In the genomic region with DNA sequence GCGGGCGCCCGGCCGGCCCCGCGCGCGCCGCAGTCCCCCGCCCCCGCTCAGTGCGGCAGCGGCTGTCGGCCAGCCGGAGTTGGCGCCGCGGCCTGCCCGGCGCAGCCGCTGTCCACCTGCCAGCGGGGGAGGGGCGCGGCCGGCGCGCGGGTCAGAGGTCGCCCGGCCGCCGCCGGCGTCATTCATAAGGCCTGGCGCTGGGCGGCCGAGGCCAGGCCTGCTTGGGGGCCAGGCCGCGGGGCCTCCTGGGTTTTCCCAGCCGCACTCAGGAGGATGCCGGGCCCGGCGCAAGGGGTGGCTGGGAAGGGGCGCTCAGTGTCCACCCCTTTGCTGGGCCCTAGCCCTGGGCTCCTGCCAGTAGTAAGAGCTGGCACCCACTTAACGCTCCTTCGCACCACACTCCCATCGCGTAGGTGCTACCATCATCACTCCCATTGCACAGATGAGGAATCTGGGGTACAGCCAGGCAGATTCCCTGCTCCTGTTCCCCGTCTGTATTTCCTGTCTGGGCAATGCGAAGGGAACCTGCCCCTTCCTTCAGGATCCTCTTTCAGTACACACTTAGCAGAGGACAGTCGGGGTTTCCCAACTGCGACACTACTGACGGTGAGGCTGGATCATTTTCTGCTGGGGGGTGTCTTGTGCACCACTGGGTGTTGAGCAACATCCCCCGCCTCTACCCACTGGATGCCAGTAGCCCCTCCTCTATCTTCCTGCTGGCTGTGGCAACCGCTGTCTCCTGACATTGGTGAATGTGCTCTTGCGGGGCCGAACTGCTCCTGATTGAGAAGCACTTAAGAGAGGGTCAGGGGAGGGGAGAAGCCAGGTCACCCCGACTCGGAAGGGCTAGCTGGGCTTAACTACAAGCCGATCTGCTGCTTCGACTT, we compare ENCODE assay signal across 8 cellular contexts. TPM values are rescaled to one million over a fixed set of nuclear protein-coding genes. Genes with fewer than 3 reads are reported as not detected.
DNase-seq lines count a peak whose midpoint lies in the region; ATAC-seq and TF ChIP-seq lines count a peak whose summit lies in the region.

No MANE protein-coding gene starts in this region.

- H4K20me1 ChIP-seq in BLaER1: peaks cover 35% of the 10 kb centered on the region

- H3K36me3 ChIP-seq in BLaER1 (peaks cover 39% of the 10 kb centered on the region), spleen (no peaks in the 10 kb centered on the region)

- 2 to 14% (median 5%) methylated on average over 16 to 61 of the region's 61 CpGs for WGBS in spleen, 5 donors

- intact Hi-C loops in spleen (cut with DNase I; ENCODE audit: low total_unique reads): no loop called here

- TF ChIP-seq POLR2A in spleen (IDR thresholded peaks at IDR 0.05): peak in 2 of 3 donors; percentile 7 to 47

- peak; percentile 6 for ATAC-seq in GM19395 (IDR thresholded peaks at IDR 0.05; ENCODE audit: unreplicated experiment)

- peak overlapping the region; percentile 99 for H3K4me2 ChIP-seq in BLaER1

- no peaks in the 10 kb centered on the region for H3K27me3 ChIP-seq in BLaER1
- H3K27me3 ChIP-seq in spleen (replicated peaks in 1 of 7): no peaks in the 10 kb centered on the region

- peak overlapping the region; percentile 85 for H3K9ac ChIP-seq in BLaER1

- DNase-seq in LNCaP clone FGC (ENCODE audit: low read depth) (no peak), T-helper 9 cell (peak; percentile 38), choroid plexus epithelial cell (ENCODE audit: low read depth) (peak; percentile 78), kidney tubule cell (ENCODE audit: low spot score) (peak; percentile 72), spleen (peak; percentile 89), amniotic stem cell (lab: John Stamatoyannopoulos, UW) (no peak)

- H3K4me3 ChIP-seq in BLaER1: peak overlapping the region; percentile 96
- H3K4me3 ChIP-seq in LNCaP clone FGC (ENCODE audit: low read depth, low read length): peak overlapping the region; percentile 60
- peak overlapping the region; percentile 59 for H3K4me3 ChIP-seq in choroid plexus epithelial cell (ENCODE audit: low read depth, low read length)
- H3K4me3 ChIP-seq in spleen: peak overlapping the region; percentile 34 to 95 (median 54)

- H3K4me1 ChIP-seq in BLaER1 (peaks cover 54% of the 10 kb centered on the region), spleen (peaks cover 25 to 75% (median 60%) of the 10 kb centered on the region in 6 donors)

- TF ChIP-seq CTCF in LNCaP clone FGC (IDR thresholded peaks at IDR 0.05; ENCODE audit: control insufficient read depth, extremely low read depth, insufficient read depth): no peak
- no peak for TF ChIP-seq CTCF in choroid plexus epithelial cell (conservative IDR thresholded peaks at IDR 0.05; ENCODE audit: low read depth, low read length)
- no peak for TF ChIP-seq CTCF in spleen (IDR thresholded peaks at IDR 0.05 in 8 of 11, conservative IDR thresholded peaks at IDR 0.05 in 3 of 11)

- H3K27ac ChIP-seq in BLaER1: peak overlapping the region; percentile 81
- H3K27ac ChIP-seq in spleen: peak overlapping the region; percentile 90 to 99 (median 96)

- H3K9me3 ChIP-seq in BLaER1: no peaks in the 10 kb centered on the region
- no peaks in the 10 kb centered on the region for H3K9me3 ChIP-seq in spleen

RNA-seq across cellular contexts. Expression of gene PRKACA, which starts 0.8 kb away (rescaled TPM):
- 100 to 1,000 TPM in 6 of 7 donors, 10 to 100 TPM in 1; 87.7 to 256 (median 132) TPM for total RNA-seq in spleen
- 10 to 100 TPM; 26.6 to 77.3 (median 31.4) TPM for polyA plus RNA-seq in spleen

RNA-seq across cellular contexts. Expression of gene ASF1B, which starts 18.0 kb away (rescaled TPM):
- total RNA-seq in spleen: 10 to 100 TPM in 3 of 7 donors, 1 to 10 TPM in 4; 4.0 to 24.8 (median 7.0) TPM
- polyA plus RNA-seq in spleen: 10 to 100 TPM in 2 of 3 donors, 1 to 10 TPM in 1; 3.8 to 12.5 (median 10.1) TPM

RNA-seq across cellular contexts. Expression of gene SAMD1, which starts 27.9 kb away (rescaled TPM):
- total RNA-seq in spleen: 10 to 100 TPM; 25.5 to 36.8 (median 30.6) TPM
- polyA plus RNA-seq in spleen: 10 to 100 TPM; 19.6 to 31.4 (median 24.3) TPM

RNA-seq across cellular contexts. Expression of gene C19orf67, which starts 32.8 kb away (rescaled TPM):
- 1 to 10 TPM in 1 of 7 donors, not detected in 6; 4.9 TPM for total RNA-seq in spleen
- not detected for polyA plus RNA-seq in spleen

RNA-seq across cellular contexts. Expression of gene MISP3, which starts 45.8 kb away (rescaled TPM):
- total RNA-seq in spleen: 1 to 10 TPM; 1.8 to 8.0 (median 2.0) TPM
- polyA plus RNA-seq in spleen: 1 to 10 TPM; 1.5 to 2.2 (median 1.9) TPM

Comparison
In these comparisons a context has a peak if more than half of its experiments do, and no peak if none do; other contexts are left out.
1. DNase-seq: peak in T-helper 9 cell (single experiment), choroid plexus epithelial cell (single experiment), kidney tubule cell (single experiment) and spleen (single experiment); none in LNCaP clone FGC (single experiment) and amniotic stem cell (single experiment).
2. Peak in every context shown above with its lines, with median percentiles within 50 percentile points of each other: H3K4me3 ChIP-seq.